Comparison of ENCODE assay signal across 12 cellular contexts in genomic region chr7:80781146-80781545, GRCh38.
DNase-seq lines count a peak whose midpoint lies in the region; TF ChIP-seq lines count a peak whose summit lies in the region.
"Had no signal": no experiment of that assay in that cellular context is flagged by ENCODE, and none has a peak within 500 bp of the region (broad histone marks: within the 10 kb centered on the region; RNA-seq: fewer than 3 reads in every experiment).

No MANE protein-coding gene starts in this region.

- H3K79me2 ChIP-seq in MM.1S (ENCODE audit: low read length) = no peaks in the 10 kb centered on the region

- H3K9me3 ChIP-seq in muscle layer of duodenum (ENCODE audit: control insufficient read depth in 1 of 2, low read length in 2 of 2) (no peaks in the 10 kb centered on the region), transverse colon (no peaks in the 10 kb centered on the region), MM.1S (replicated peaks; ENCODE audit: insufficient read depth, low read length) (no peaks in the 10 kb centered on the region)
- H3K9me3 ChIP-seq: body of pancreas had no signal

- no peak overlapping the region for H3K9ac ChIP-seq in MM.1S (ENCODE audit: low read length)

- H3K27ac ChIP-seq in muscle layer of duodenum (ENCODE audit: low read length) = peak overlapping the region; percentile 27
- peak overlapping the region; percentile 3 to 64 (median 53) for H3K27ac ChIP-seq in transverse colon
- H3K27ac ChIP-seq in MM.1S (ENCODE audit: low read length) = no peak overlapping the region
- H3K27ac ChIP-seq: body of pancreas had no signal

- peak overlapping the region; percentile 70 for H3K27ac Mint-ChIP-seq in chondrocyte (ENCODE audit: unreplicated experiment)
- H3K27ac Mint-ChIP-seq: activated CD4-positive, alpha-beta T cell treated with anti-CD3 and anti-CD28 coated beads, Interleukin-2, amount 10 ng/mL, durations not matched to agents 7 days and 5 days; activated T-helper 1 cell treated with anti-CD3 and anti-CD28 coated beads, Interleukin-12 subunit alpha, Interleukin-12 subunit beta, Interleukin-2, Interleukin-4 antibody, amounts not matched to agents 30 ng/mL and 10 ng/mL and 1 ng/mL, durations not matched to agents 14 hours and 24 hours and 36 hours; T-helper 1 cell treated with Interleukin-12 subunit alpha and Interleukin-12 subunit beta and Interleukin-4 antibody, amounts not matched to agents 30 μg/mL and 1 μg/mL, for 36 hours had no signal

- H3K36me3 ChIP-seq in muscle layer of duodenum (ENCODE audit: control insufficient read depth in 1 of 2, insufficient read depth in 2 of 2, low read length in 2 of 2) = no peaks in the 10 kb centered on the region
- H3K36me3 ChIP-seq in transverse colon = no peaks in the 10 kb centered on the region
- no peaks in the 10 kb centered on the region for H3K36me3 ChIP-seq in MM.1S (replicated peaks; ENCODE audit: insufficient read depth, low read length)

- intact Hi-C loops in transverse colon (cut with DNase I; ENCODE audit: low total_unique reads) = no loop called here

- H3K36me3 Mint-ChIP-seq in chondrocyte (ENCODE audit: low read depth) = peaks cover 1% of the 10 kb centered on the region

- no peak for TF ChIP-seq EP300 in transverse colon (IDR thresholded peaks at IDR 0.05; ENCODE audit: low read depth)

- H3K4me1 ChIP-seq in muscle layer of duodenum (ENCODE audit: control insufficient read depth in 1 of 2, insufficient read depth in 2 of 2, low read length in 2 of 2) (peaks cover 16 to 51% of the 10 kb centered on the region in 2 donors), transverse colon (peaks cover 0 to 17% (median 6%) of the 10 kb centered on the region in 4 donors), MM.1S (ENCODE audit: low read length) (peaks cover 26% of the 10 kb centered on the region)
- H3K4me1 ChIP-seq: body of pancreas had no signal

- no peaks in the 10 kb centered on the region for H3K9me2 ChIP-seq in MM.1S (replicated peaks; ENCODE audit: insufficient read depth, low read length)

- H3K4me3 ChIP-seq in muscle layer of duodenum (ENCODE audit: low read depth in 1 of 2, low read length in 2 of 2) (no peak overlapping the region), transverse colon (no peak overlapping the region), MM.1S (ENCODE audit: low read length) (no peak overlapping the region)
- H3K4me3 ChIP-seq: body of pancreas had no signal

- DNase-seq in NOMO-1 treated with DMSO at 0.1 percent for 48 hours (lab: John Stamatoyannopoulos, UW; ENCODE audit: unreplicated experiment) = peak; percentile 41
- no peak for DNase-seq in chondrocyte (ENCODE audit: low spot score)
- no peak for DNase-seq in transverse colon
- no peak for DNase-seq in SHP77 treated with DMSO at 0.1 percent for 48 hours (lab: John Stamatoyannopoulos, UW)
- DNase-seq in MM.1S = no peak
- no peak for DNase-seq in activated CD4-positive, CD25-positive, alpha-beta regulatory T cell (lab: John Stamatoyannopoulos, UW)
- DNase-seq: activated CD4-positive, alpha-beta T cell treated with anti-CD3 and anti-CD28 coated beads, Interleukin-2, amount 10 ng/mL, durations not matched to agents 7 days and 5 days; stimulated activated naive CD4-positive, alpha-beta T cell treated with Interleukin-2 at 50 U/mL for 16 hours had no signal

- WGBS in transverse colon (ENCODE audit: low coverage in 1 of 2), 2 donors = 39 to 67% methylated on average over 2 of the region's 2 CpGs

- in situ Hi-C loops in transverse colon (cut with MboI; ENCODE audit: low pct_ligation_motif_present in 1 of 4, low pct_unique_long_range_greater_than_20kb in 1 of 4, low sequenced_read_pairs in 3 of 4) = no loop called here

- H2AFZ ChIP-seq in MM.1S (ENCODE audit: low read length) = no peak overlapping the region

- no peaks in the 10 kb centered on the region for H3K27me3 Mint-ChIP-seq in chondrocyte (ENCODE audit: low read depth)
- H3K27me3 Mint-ChIP-seq: activated CD4-positive, alpha-beta T cell treated with anti-CD3 and anti-CD28 coated beads, Interleukin-2, amount 10 ng/mL, durations not matched to agents 7 days and 5 days had no signal

- no peaks in the 10 kb centered on the region for H3F3A ChIP-seq in MM.1S (ENCODE audit: insufficient read depth, low read length)

- TF ChIP-seq POLR2A in transverse colon (IDR thresholded peaks at IDR 0.05) = no peak

- H4K20me1 ChIP-seq in MM.1S (ENCODE audit: insufficient read depth, low read length) = no peaks in the 10 kb centered on the region

- H3K27me3 ChIP-seq in muscle layer of duodenum (ENCODE audit: low read depth, low read length) (no peaks in the 10 kb centered on the region), transverse colon (no peaks in the 10 kb centered on the region), MM.1S (replicated peaks; ENCODE audit: insufficient read depth, low read length) (no peaks in the 10 kb centered on the region)
- H3K27me3 ChIP-seq: body of pancreas had no signal

- H3K4me3 Mint-ChIP-seq in chondrocyte (ENCODE audit: unreplicated experiment) = no peak overlapping the region
- H3K4me3 Mint-ChIP-seq: activated CD4-positive, alpha-beta T cell treated with anti-CD3 and anti-CD28 coated beads, Interleukin-2, amount 10 ng/mL, durations not matched to agents 7 days and 5 days; activated T-helper 1 cell treated with anti-CD3 and anti-CD28 coated beads, Interleukin-12 subunit alpha, Interleukin-12 subunit beta, Interleukin-2, Interleukin-4 antibody, amounts not matched to agents 30 ng/mL and 10 ng/mL and 1 ng/mL, durations not matched to agents 14 hours and 24 hours and 36 hours; T-helper 1 cell treated with Interleukin-12 subunit alpha and Interleukin-12 subunit beta and Interleukin-4 antibody, amounts not matched to agents 30 μg/mL and 1 μg/mL, for 36 hours had no signal

- TF ChIP-seq CTCF in chondrocyte (IDR thresholded peaks at IDR 0.05) = no peak
- TF ChIP-seq CTCF in transverse colon (IDR thresholded peaks at IDR 0.05) = no peak
- TF ChIP-seq CTCF in MM.1S (IDR thresholded peaks at IDR 0.05; ENCODE audit: low read length) = no peak

- no peak overlapping the region for H3K4me2 ChIP-seq in MM.1S (ENCODE audit: low read depth, low read length)

- H3K9me3 Mint-ChIP-seq in chondrocyte (ENCODE audit: low read depth) = no peaks in the 10 kb centered on the region
- H3K9me3 Mint-ChIP-seq: activated CD4-positive, alpha-beta T cell treated with anti-CD3 and anti-CD28 coated beads, Interleukin-2, amount 10 ng/mL, durations not matched to agents 7 days and 5 days; activated T-helper 1 cell treated with anti-CD3 and anti-CD28 coated beads, Interleukin-12 subunit alpha, Interleukin-12 subunit beta, Interleukin-2, Interleukin-4 antibody, amounts not matched to agents 30 ng/mL and 10 ng/mL and 1 ng/mL, durations not matched to agents 14 hours and 24 hours and 36 hours; T-helper 1 cell treated with Interleukin-12 subunit alpha and Interleukin-12 subunit beta and Interleukin-4 antibody, amounts not matched to agents 30 μg/mL and 1 μg/mL, for 36 hours had no signal

- H3K4me1 Mint-ChIP-seq in chondrocyte (ENCODE audit: low read depth) = peaks cover 57% of the 10 kb centered on the region
- H3K4me1 Mint-ChIP-seq: activated CD4-positive, alpha-beta T cell treated with anti-CD3 and anti-CD28 coated beads, Interleukin-2, amount 10 ng/mL, durations not matched to agents 7 days and 5 days had no signal
